ENCODE assay signal across 8 cellular contexts in genomic region chr1:235253219-235253640, GRCh38.
DNase-seq lines count a peak whose midpoint lies in the region; ATAC-seq, FAIRE-seq and TF ChIP-seq lines count a peak whose summit lies in the region.

No MANE protein-coding gene starts in this region.

- H3K4me3 ChIP-seq in trophoblast cell (ENCODE audit: low read depth, low read length) = no peak overlapping the region

- H2AK5ac ChIP-seq in trophoblast cell (ENCODE audit: low read length) = no peak overlapping the region

- no peaks in the 10 kb centered on the region for H3K4me1 ChIP-seq in trophoblast cell (ENCODE audit: control insufficient read depth in 1 of 2, insufficient read depth in 2 of 2, low read length in 2 of 2)

- H3K36me3 ChIP-seq in trophoblast cell (ENCODE audit: control insufficient read depth in 1 of 2, insufficient read depth in 2 of 2, low read length in 2 of 2) = peaks cover 3 to 4% of the 10 kb centered on the region in 2 experiments

- H2BK5ac ChIP-seq in trophoblast cell (ENCODE audit: low read depth, low read length, poor library complexity) = no peak overlapping the region

- no peak overlapping the region for H3K18ac ChIP-seq in trophoblast cell (ENCODE audit: low read length)

- peak; percentile 98 for TF ChIP-seq CTCF in C4-2B (conservative IDR thresholded peaks at IDR 0.05)

- WGBS in trophoblast cell (ENCODE audit: extremely low coverage, insufficient coverage, insufficient read length) = no CpG with 5 or more reads among the region's 1 CpG

- no peaks in the 10 kb centered on the region for H3K27me3 ChIP-seq in trophoblast cell (ENCODE audit: insufficient read depth, low read length)

- no peak overlapping the region for H3K4me2 ChIP-seq in trophoblast cell (ENCODE audit: low read length)

- no peak overlapping the region for H2AFZ ChIP-seq in trophoblast cell (ENCODE audit: insufficient read depth, low read length, poor library complexity)

- no peak overlapping the region for H3K23ac ChIP-seq in trophoblast cell (ENCODE audit: low read length)

- no peaks in the 10 kb centered on the region for H3K9me3 ChIP-seq in trophoblast cell (ENCODE audit: insufficient read depth, low read depth, low read length)

- H2BK120ac ChIP-seq in trophoblast cell (ENCODE audit: insufficient read depth, low read length, poor library complexity) = no peak overlapping the region

- H3K9ac ChIP-seq in trophoblast cell (ENCODE audit: low read length) = no peak overlapping the region

- H3K79me1 ChIP-seq in trophoblast cell (ENCODE audit: low read length) = no peaks in the 10 kb centered on the region

- H3K79me2 ChIP-seq in trophoblast cell (ENCODE audit: control insufficient read depth, insufficient read depth, low read length, poor library complexity) = no peaks in the 10 kb centered on the region

- H4K8ac ChIP-seq in trophoblast cell (ENCODE audit: low read depth, low read length) = no peak overlapping the region

- H3K4ac ChIP-seq in trophoblast cell (ENCODE audit: low read depth, low read length) = no peak overlapping the region

- H3K14ac ChIP-seq in trophoblast cell (ENCODE audit: low read length) = no peak overlapping the region

- no peak overlapping the region for H4K91ac ChIP-seq in trophoblast cell (ENCODE audit: low read depth, low read length)

- ATAC-seq in GM19438 (IDR thresholded peaks at IDR 0.05; ENCODE audit: low read depth, unreplicated experiment) = peak; percentile 70

- H2BK12ac ChIP-seq in trophoblast cell (ENCODE audit: low read length) = no peak overlapping the region

- FAIRE-seq in urothelium cell line (lab: Jason Lieb, UNC) = no peak

- H3K27ac ChIP-seq in C4-2B (no peak overlapping the region), trophoblast cell (ENCODE audit: low read depth, low read length) (no peak overlapping the region)

- no peak overlapping the region for H4K12ac ChIP-seq in trophoblast cell (ENCODE audit: low read depth, low read length)

- DNase-seq in Kasumi-1 (lab: John Stamatoyannopoulos, UW) (peak; percentile 76 to 81), RPMI7951 (ENCODE audit: low read depth) (peak; percentile 70), germinal center (ENCODE audit: low spot score) (peak; percentile 29), trophoblast cell (peak; percentile 85 to 95), urothelium cell line (ENCODE audit: low spot score) (peak; percentile 40)
- peak; percentile 30 for DNase-seq in activated effector memory CD4-positive, alpha-beta T cell treated with Interleukin-2 at 50 U/mL for 16 hours

Comparison
In these comparisons a context has a peak if more than half of its experiments do, and no peak if none do; other contexts are left out.
1. DNase-seq: peak in every context shown above with its lines; median percentile 90 in trophoblast cell; 78 in Kasumi-1; 70 in RPMI7951; 40 in urothelium cell line; 30 in activated effector memory CD4-positive, alpha-beta T cell treated with Interleukin-2 at 50 U/mL for 16 hours; 29 in germinal center.